In the genomic region with DNA sequence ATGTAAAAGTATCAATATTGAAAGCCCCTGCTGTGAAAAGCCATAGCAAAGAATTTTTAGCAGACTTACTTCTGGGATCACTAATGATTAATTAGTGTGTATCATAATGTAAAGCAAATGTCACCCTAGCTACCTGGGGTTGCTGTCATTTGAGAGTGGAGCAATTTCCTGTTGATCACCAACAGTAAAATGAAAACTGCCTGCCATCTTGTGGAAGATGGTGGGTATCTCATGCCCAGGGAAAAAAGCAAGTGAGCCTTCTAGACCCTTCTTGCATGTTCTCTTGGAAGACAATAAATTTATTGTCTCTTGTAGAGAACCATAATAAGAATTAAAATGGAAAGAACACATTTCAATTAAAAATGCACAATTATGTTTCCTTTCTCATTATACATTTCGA, we compare ENCODE assay signal across 12 cellular contexts.
DNase-seq lines count a peak whose midpoint lies in the region; ATAC-seq and TF ChIP-seq lines count a peak whose summit lies in the region.
"Had no signal": no experiment of that assay in that cellular context is flagged by ENCODE, and none has a peak within 500 bp of the region (broad histone marks: within the 10 kb centered on the region; RNA-seq: fewer than 3 reads in every experiment).

No MANE protein-coding gene starts in this region.

- H3K36me3 ChIP-seq in DND-41 (ENCODE audit: insufficient read depth, low read length), result no peaks in the 10 kb centered on the region
- H3K36me3 ChIP-seq: right atrium auricular region had no signal

- H3K9ac ChIP-seq in DND-41 (ENCODE audit: low read depth, low read length), result no peak overlapping the region

- no peak overlapping the region for H3K27ac ChIP-seq in DND-41 (ENCODE audit: low read length)
- H3K27ac ChIP-seq: right atrium auricular region had no signal

- no peaks in the 10 kb centered on the region for H3K27me3 ChIP-seq in DND-41 (ENCODE audit: insufficient read depth, low read length, poor library complexity)
- H3K27me3 ChIP-seq: right atrium auricular region had no signal

- H4K20me1 ChIP-seq in DND-41 (ENCODE audit: insufficient read depth, low read length), result no peaks in the 10 kb centered on the region

- H3K4me2 ChIP-seq in DND-41 (ENCODE audit: insufficient read depth, low read length), result no peak overlapping the region

- H2AFZ ChIP-seq in DND-41 (ENCODE audit: low read depth, low read length), result no peak overlapping the region

- no peaks in the 10 kb centered on the region for H3K79me2 ChIP-seq in DND-41 (ENCODE audit: insufficient read depth, low read length)

- DNase-seq in DND-41, result peak; percentile 3
- DNase-seq in Kasumi-1 (lab: John Stamatoyannopoulos, UW), result peak; percentile 0 to 7
- peak; percentile 10 for DNase-seq in SHP77 treated with DMSO at 0.1 percent for 48 hours (lab: John Stamatoyannopoulos, UW)
- DNase-seq in kidney tubule cell (ENCODE audit: low spot score), result peak; percentile 17
- DNase-seq: activated naive CD4-positive, alpha-beta T cell treated with Interleukin-2 at 50 U/mL for 16 hours; EL; NCI-H345 had no signal

- ATAC-seq in DND-41 (ENCODE audit: insufficient read depth, low read depth), result no peak
- ATAC-seq in GM21786 (IDR thresholded peaks at IDR 0.05; ENCODE audit: unreplicated experiment), result no peak
- ATAC-seq in GM18868 (IDR thresholded peaks at IDR 0.05; ENCODE audit: unreplicated experiment), result no peak
- ATAC-seq in GM19324 (IDR thresholded peaks at IDR 0.05; ENCODE audit: low FRiP score, unreplicated experiment), result no peak
- no peak for ATAC-seq in HG02610 (IDR thresholded peaks at IDR 0.05; ENCODE audit: unreplicated experiment)

- no peak overlapping the region for H3K4me3 ChIP-seq in DND-41 (ENCODE audit: low read depth in 1 of 2, low read length in 2 of 2)
- H3K4me3 ChIP-seq: right atrium auricular region had no signal

- H3K4me1 ChIP-seq in DND-41 (ENCODE audit: insufficient read depth, low read length), result no peaks in the 10 kb centered on the region
- H3K4me1 ChIP-seq: right atrium auricular region had no signal

- TF ChIP-seq CTCF in DND-41 (IDR thresholded peaks at IDR 0.05; ENCODE audit: borderline replicate concordance, extremely low read depth, low read length, poor library complexity, severe bottlenecking), result peak; percentile 50

- H3K9me3 ChIP-seq in DND-41 (ENCODE audit: insufficient read depth, low read length, severe bottlenecking), result no peaks in the 10 kb centered on the region
- H3K9me3 ChIP-seq: right atrium auricular region had no signal
